ENCODE assay signal across 17 cellular contexts in the genomic region with DNA sequence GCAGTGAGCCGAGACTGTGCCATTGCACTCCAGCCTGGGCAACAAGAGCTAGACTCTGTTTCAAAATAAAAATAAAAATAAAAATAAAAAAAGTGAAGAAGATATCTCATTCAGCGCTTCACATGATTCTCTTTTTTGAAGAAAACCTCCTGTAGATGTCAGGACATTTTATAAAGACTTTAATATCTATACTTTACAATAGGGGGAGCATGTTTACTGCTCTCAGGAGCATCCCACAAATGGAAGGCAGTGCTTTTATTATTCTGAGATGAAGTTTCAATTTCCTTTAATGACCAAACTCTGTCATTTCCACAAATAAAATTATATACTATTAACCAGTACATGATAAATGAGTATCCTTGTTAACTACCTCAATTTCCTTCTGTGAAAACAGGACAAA.
"Had no signal": no experiment of that assay in that cellular context is flagged by ENCODE, and none has a peak within 500 bp of the region (broad histone marks: within the 10 kb centered on the region; RNA-seq: fewer than 3 reads in every experiment).

No MANE protein-coding gene starts in this region.

- H3K4me3 ChIP-seq: coronary artery, gastrocnemius medialis, heart right ventricle, lower lobe of right lung, ovary had no signal

- H3K4me1 ChIP-seq: gastrocnemius medialis, lower lobe of right lung had no signal

- DNase-seq: effector CD4-positive, alpha-beta T cell; endodermal cell; erythroblast; gastrocnemius medialis; heart right ventricle; islet precursor cell; lower lobe of right lung; natural killer cell; ovary; right cardiac atrium; small intestine; stimulated activated CD4-positive, alpha-beta T cell treated with anti-CD3 and anti-CD28 coated beads, Interleukin-12 subunit alpha, Interleukin-12 subunit beta, amount 100 ng/mL, for 4 hours; stimulated activated naive CD4-positive, alpha-beta T cell treated with Interleukin-2 at 50 U/mL for 16 hours; trophoblast cell had no signal

- ATAC-seq: gastrocnemius medialis, heart right ventricle, left lobe of liver, lower lobe of right lung, natural killer cell, right cardiac atrium had no signal

- H3K36me3 ChIP-seq: gastrocnemius medialis, heart right ventricle, lower lobe of right lung, ovary had no signal

- FAIRE-seq: endothelial cell of umbilical vein, small intestine had no signal

- H3K27me3 ChIP-seq: gastrocnemius medialis, heart right ventricle, ovary had no signal

- H3K9me3 ChIP-seq: gastrocnemius medialis, heart right ventricle, lower lobe of right lung, ovary had no signal

- H3K27ac ChIP-seq: gastrocnemius medialis, lower lobe of right lung, ovary had no signal
